ENCODE assay signal across 7 cellular contexts in genomic region chr17:19645608-19646250, GRCh38. TPM values are rescaled to one million over a fixed set of nuclear protein-coding genes. Genes with fewer than 3 reads are reported as not detected.
DNase-seq lines count a peak whose midpoint lies in the region; ATAC-seq, FAIRE-seq and TF ChIP-seq lines count a peak whose summit lies in the region.

No MANE protein-coding gene starts in this region.

- ATAC-seq in right cardiac atrium (no peak), HG02642 (IDR thresholded peaks at IDR 0.05; ENCODE audit: poor library complexity, unreplicated experiment) (no peak)

- no peak overlapping the region for H3K4me2 ChIP-seq in OCI-LY1 (ENCODE audit: low read length)

- H3K27ac ChIP-seq in OCI-LY1 (ENCODE audit: low read depth, low read length, poor library complexity, severe bottlenecking) (no peak overlapping the region), right cardiac atrium (ENCODE audit: low read length) (no peak overlapping the region)

- no peaks in the 10 kb centered on the region for H3K27me3 ChIP-seq in OCI-LY1 (ENCODE audit: insufficient read depth, low read length)
- H3K27me3 ChIP-seq in right cardiac atrium (ENCODE audit: control insufficient read depth, insufficient read depth), result no peaks in the 10 kb centered on the region

- peak; percentile 27 for DNase-seq in GM19239 (ENCODE audit: insufficient read length, low spot score)
- peak; percentile 9 for DNase-seq in activated T-helper 1 cell treated with Interleukin-2 at 50 U/mL for 16 hours (ENCODE audit: low read depth)
- peak; percentile 16 to 65 (median 58) for DNase-seq in right cardiac atrium
- peak; percentile 30 to 34 for DNase-seq in stimulated activated CD4-positive, alpha-beta T cell treated with anti-CD3 and anti-CD28 coated beads, Interleukin-1b, Interleukin-23, amount 100 ng/mL, for 4 hours (ENCODE audit: low read depth in 2 of 2)
- DNase-seq in NCI-H2171 treated with DMSO at 0.1 percent for 48 hours (lab: John Stamatoyannopoulos, UW), result no peak

- H3K9me3 ChIP-seq in OCI-LY1 (ENCODE audit: low read length) (no peaks in the 10 kb centered on the region), right cardiac atrium (ENCODE audit: control insufficient read depth, low read length) (no peaks in the 10 kb centered on the region)

- WGBS in right cardiac atrium, result 43% methylated on average over 8 of the region's 8 CpGs

- intact Hi-C loops in right cardiac atrium (cut with DNase I), result loop anchor here in 2 of 4 donors (10.0 kb wide), 1 partner anchor 131 kb away; no protein-coding TSS in a partner anchor

- H2AFZ ChIP-seq in OCI-LY1 (ENCODE audit: low read length), result no peak overlapping the region

- H3K36me3 ChIP-seq in OCI-LY1 (ENCODE audit: insufficient read depth, low read length), result no peaks in the 10 kb centered on the region

- H3K4me3 ChIP-seq in OCI-LY1 (ENCODE audit: low read depth, low read length, poor library complexity, severe bottlenecking) (no peak overlapping the region), right cardiac atrium (ENCODE audit: low read length) (no peak overlapping the region)

- peaks cover 6% of the 10 kb centered on the region; the same call in 1 of the 2 replicates for H3K79me2 ChIP-seq in OCI-LY1 (ENCODE audit: insufficient read depth, low read length)

- H3K4me1 ChIP-seq in OCI-LY1 (ENCODE audit: insufficient read depth, low read length, severe bottlenecking), result peaks cover 23% of the 10 kb centered on the region
- peaks cover 4% of the 10 kb centered on the region for H3K4me1 ChIP-seq in right cardiac atrium (ENCODE audit: control insufficient read depth, insufficient read depth, low read length)

- no peaks in the 10 kb centered on the region for H3K9me2 ChIP-seq in OCI-LY1 (ENCODE audit: low read depth, low read length)

- H4K20me1 ChIP-seq in OCI-LY1 (ENCODE audit: insufficient read depth, low read length), result no peaks in the 10 kb centered on the region

- TF ChIP-seq CTCF in OCI-LY1 (IDR thresholded peaks at IDR 0.05; ENCODE audit: low read length), result peak; percentile 96

- H3K9ac ChIP-seq in OCI-LY1 (ENCODE audit: low read length), result no peak overlapping the region

- no peaks in the 10 kb centered on the region for H3F3A ChIP-seq in OCI-LY1 (ENCODE audit: insufficient read depth, low read length)

- peak; percentile 70 for FAIRE-seq in GM19239 (lab: Jason Lieb, UNC)

RNA-seq across cellular contexts. Expression of gene ALDH3A2, which starts 2.8 kb away (rescaled TPM):
- 10 to 100 TPM; 34.1 to 51.9 (median 43.4) TPM for total RNA-seq in right cardiac atrium
- polyA plus RNA-seq in right cardiac atrium, result 24.4 TPM
